Comparison of ENCODE assay signal across 8 cellular contexts in genomic region chr16:79776243-79776884, GRCh38.
DNase-seq lines count a peak whose midpoint lies in the region; ATAC-seq and TF ChIP-seq lines count a peak whose summit lies in the region.

No MANE protein-coding gene starts in this region.

- peak overlapping the region; percentile 25 to 67 (median 54) for H3K27ac ChIP-seq in esophagus squamous epithelium
- H3K27ac ChIP-seq in mesendoderm (ENCODE audit: low read depth, low read length) = no peak overlapping the region
- peak overlapping the region; percentile 61 for H3K27ac ChIP-seq in urinary bladder (ENCODE audit: low read depth)

- H3K36me3 ChIP-seq in esophagus squamous epithelium (no peaks in the 10 kb centered on the region), mesendoderm (ENCODE audit: control insufficient read depth, insufficient read depth, low read length) (no peaks in the 10 kb centered on the region), urinary bladder (ENCODE audit: insufficient read depth) (no peaks in the 10 kb centered on the region)

- H2AK5ac ChIP-seq in mesendoderm (ENCODE audit: low read length) = no peak overlapping the region

- no peak overlapping the region for H4K8ac ChIP-seq in mesendoderm (ENCODE audit: low read depth, low read length)

- H3K4ac ChIP-seq in mesendoderm (ENCODE audit: low read depth, low read length) = no peak overlapping the region

- no peak overlapping the region for H3K23ac ChIP-seq in mesendoderm (ENCODE audit: low read length)

- H4K5ac ChIP-seq in mesendoderm (ENCODE audit: low read length) = no peak overlapping the region

- no peak overlapping the region for H2BK120ac ChIP-seq in mesendoderm (ENCODE audit: low read depth, low read length)

- no peak overlapping the region for H3K9ac ChIP-seq in mesendoderm (ENCODE audit: low read length)

- H2BK15ac ChIP-seq in mesendoderm (replicated peaks; ENCODE audit: low read depth) = no peak overlapping the region

- H3K4me1 ChIP-seq in esophagus squamous epithelium = peaks cover 0 to 36% (median 5%) of the 10 kb centered on the region in 3 donors
- no peaks in the 10 kb centered on the region for H3K4me1 ChIP-seq in mesendoderm (ENCODE audit: control insufficient read depth, low read depth, low read length)
- no peaks in the 10 kb centered on the region for H3K4me1 ChIP-seq in urinary bladder (ENCODE audit: insufficient read depth)

- no peaks in the 10 kb centered on the region for H3K79me2 ChIP-seq in mesendoderm (ENCODE audit: control insufficient read depth, insufficient read depth, low read length)

- no peak overlapping the region for H3K18ac ChIP-seq in mesendoderm (ENCODE audit: low read length)

- peak in 3 of 6 experiments; percentile 3 to 40 (median 33) for TF ChIP-seq CTCF in esophagus squamous epithelium (IDR thresholded peaks at IDR 0.05)

- H3K4me3 ChIP-seq in esophagus squamous epithelium (no peak overlapping the region), mesendoderm (ENCODE audit: low read length) (no peak overlapping the region), urinary bladder (ENCODE audit: low read depth, low read length) (no peak overlapping the region)

- H2BK5ac ChIP-seq in mesendoderm (ENCODE audit: low read length) = no peak overlapping the region

- H3K79me1 ChIP-seq in mesendoderm (ENCODE audit: low read length) = no peaks in the 10 kb centered on the region

- intact Hi-C loops in esophagus squamous epithelium (cut with DNase I) = no loop called here

- TF ChIP-seq POLR2A in esophagus squamous epithelium (IDR thresholded peaks at IDR 0.05) = no peak

- H3K9me3 ChIP-seq in esophagus squamous epithelium = no peaks in the 10 kb centered on the region

- H3K27me3 ChIP-seq in esophagus squamous epithelium = no peaks in the 10 kb centered on the region
- no peaks in the 10 kb centered on the region for H3K27me3 ChIP-seq in mesendoderm (ENCODE audit: insufficient read depth, low read length, poor library complexity)

- WGBS in esophagus squamous epithelium, 2 donors = 44 to 45% methylated on average over 4 of the region's 4 CpGs
- WGBS in mesendoderm (ENCODE audit: extremely low coverage, insufficient coverage, low lambda C conversion rate) = no CpG with 5 or more reads among the region's 4 CpGs
- 54% methylated on average over 4 of the region's 4 CpGs for WGBS in urinary bladder

- no peak overlapping the region for H3K4me2 ChIP-seq in mesendoderm (ENCODE audit: low read length)

- DNase-seq in NCI-H1436 treated with DMSO at 0.1 percent for 48 hours (lab: John Stamatoyannopoulos, UW) (peak; percentile 11), NCI-H1436 (lab: John Stamatoyannopoulos, UW) (no peak), esophagus squamous epithelium (lab: John Stamatoyannopoulos, UW) (no peak), mesendoderm (peak; percentile 52), NCI-H2196 treated with DMSO at 0.1 percent for 48 hours (lab: John Stamatoyannopoulos, UW; ENCODE audit: unreplicated experiment) (no peak)

- H3K56ac ChIP-seq in mesendoderm (ENCODE audit: low read length) = no peak overlapping the region

- no peak for ATAC-seq in GM21619 (IDR thresholded peaks at IDR 0.05; ENCODE audit: unreplicated experiment)
- ATAC-seq in HG02798 (IDR thresholded peaks at IDR 0.05; ENCODE audit: poor library complexity, unreplicated experiment) = no peak

Comparison
In these comparisons a context has a peak if more than half of its experiments do, and no peak if none do; other contexts are left out.
1. DNase-seq: peak in NCI-H1436 treated with DMSO at 0.1 percent for 48 hours (single experiment) and mesendoderm (single experiment); none in NCI-H1436 (single experiment), esophagus squamous epithelium (single experiment) and NCI-H2196 treated with DMSO at 0.1 percent for 48 hours (single experiment).